In the genomic region with DNA sequence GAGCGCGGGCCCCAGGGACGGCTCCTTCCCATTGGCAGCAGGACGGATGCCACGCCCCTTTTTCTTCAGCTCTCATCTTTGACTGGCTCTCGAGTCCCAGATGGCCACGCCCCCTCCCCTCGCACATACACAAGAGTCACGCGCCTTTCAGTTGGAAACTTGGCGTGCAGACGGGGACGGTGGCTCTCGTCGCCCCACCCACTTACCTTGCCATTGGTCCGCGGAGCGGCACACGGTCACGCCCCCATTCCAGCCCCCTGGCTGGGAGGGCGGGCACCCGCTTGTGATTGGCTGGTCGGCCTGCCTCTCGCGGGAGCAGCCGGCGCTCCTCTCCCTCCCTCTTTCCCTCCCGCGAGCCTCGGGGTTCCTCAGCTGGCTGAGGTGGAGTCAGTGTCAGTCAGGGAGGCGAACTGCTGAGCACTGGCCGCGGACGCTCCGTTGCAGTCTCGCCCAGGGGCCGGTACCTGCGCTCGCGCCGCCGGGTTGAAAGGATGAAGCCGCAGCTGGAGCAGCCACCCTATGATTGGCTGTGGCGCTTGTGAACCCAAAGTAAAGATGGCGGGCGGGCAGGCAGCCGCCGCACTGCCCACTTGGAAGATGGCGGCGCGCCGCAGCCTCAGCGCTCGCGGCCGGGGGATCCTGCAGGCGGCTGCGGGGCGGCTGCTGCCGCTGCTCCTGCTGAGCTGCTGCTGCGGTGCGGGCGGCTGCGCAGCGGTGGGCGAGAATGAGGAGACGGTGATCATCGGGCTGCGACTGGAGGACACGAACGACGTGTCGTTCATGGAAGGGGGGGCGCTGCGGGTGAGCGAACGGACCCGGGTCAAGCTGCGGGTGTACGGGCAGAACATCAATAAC, we compare ENCODE assay signal across 1 cellular context.
TF ChIP-seq lines count a peak whose summit lies in the region.

A gene (plus strand): TSS at position 333 of the 855 bp plus-strand sequence. CDS start 187 bp downstream, at position 520.

TF ChIP-seq in K562, 482 proteins besides CTCF, POLR2A, EP300 and RAD21 (continued from another document and continues in another):
- peak in 1 of 2 experiments; percentile 28; a peak in 1 of 4 replicates for TF ChIP-seq SIX5 (IDR thresholded peaks at IDR 0.05; ENCODE audit: borderline replicate concordance in 1 of 2, insufficient read depth in 1 of 2, low read depth in 1 of 2, low read length in 2 of 2)
- TF ChIP-seq SREBF2 (CRISPR knock-in tag; IDR thresholded peaks at IDR 0.05), result no peak
- peak; percentile 89 for TF ChIP-seq RBBP5 (IDR thresholded peaks at IDR 0.05; ENCODE audit: borderline replicate concordance, insufficient read depth, low read length, poor library complexity, severe bottlenecking)
- TF ChIP-seq EWSR1 (IDR thresholded peaks at IDR 0.05; ENCODE audit: borderline replicate concordance, low read depth, partially characterized antibody), result no peak
- TF ChIP-seq SRSF1 (IDR thresholded peaks at IDR 0.05; ENCODE audit: low read depth, low read length), result no peak
- TF ChIP-seq, protein P1, sequence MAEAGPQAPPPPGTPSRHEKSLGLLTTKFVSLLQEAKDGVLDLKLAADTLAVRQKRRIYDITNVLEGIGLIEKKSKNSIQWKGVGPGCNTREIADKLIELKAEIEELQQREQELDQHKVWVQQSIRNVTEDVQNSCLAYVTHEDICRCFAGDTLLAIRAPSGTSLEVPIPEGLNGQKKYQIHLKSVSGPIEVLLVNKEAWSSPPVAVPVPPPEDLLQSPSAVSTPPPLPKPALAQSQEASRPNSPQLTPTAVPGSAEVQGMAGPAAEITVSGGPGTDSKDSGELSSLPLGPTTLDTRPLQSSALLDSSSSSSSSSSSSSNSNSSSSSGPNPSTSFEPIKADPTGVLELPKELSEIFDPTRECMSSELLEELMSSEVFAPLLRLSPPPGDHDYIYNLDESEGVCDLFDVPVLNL (CRISPR knock-in tag; IDR thresholded peaks at IDR 0.05; ENCODE audit: low read depth), result no peak
- no peak for TF ChIP-seq HDGF (IDR thresholded peaks at IDR 0.05)
- TF ChIP-seq, protein P2, sequence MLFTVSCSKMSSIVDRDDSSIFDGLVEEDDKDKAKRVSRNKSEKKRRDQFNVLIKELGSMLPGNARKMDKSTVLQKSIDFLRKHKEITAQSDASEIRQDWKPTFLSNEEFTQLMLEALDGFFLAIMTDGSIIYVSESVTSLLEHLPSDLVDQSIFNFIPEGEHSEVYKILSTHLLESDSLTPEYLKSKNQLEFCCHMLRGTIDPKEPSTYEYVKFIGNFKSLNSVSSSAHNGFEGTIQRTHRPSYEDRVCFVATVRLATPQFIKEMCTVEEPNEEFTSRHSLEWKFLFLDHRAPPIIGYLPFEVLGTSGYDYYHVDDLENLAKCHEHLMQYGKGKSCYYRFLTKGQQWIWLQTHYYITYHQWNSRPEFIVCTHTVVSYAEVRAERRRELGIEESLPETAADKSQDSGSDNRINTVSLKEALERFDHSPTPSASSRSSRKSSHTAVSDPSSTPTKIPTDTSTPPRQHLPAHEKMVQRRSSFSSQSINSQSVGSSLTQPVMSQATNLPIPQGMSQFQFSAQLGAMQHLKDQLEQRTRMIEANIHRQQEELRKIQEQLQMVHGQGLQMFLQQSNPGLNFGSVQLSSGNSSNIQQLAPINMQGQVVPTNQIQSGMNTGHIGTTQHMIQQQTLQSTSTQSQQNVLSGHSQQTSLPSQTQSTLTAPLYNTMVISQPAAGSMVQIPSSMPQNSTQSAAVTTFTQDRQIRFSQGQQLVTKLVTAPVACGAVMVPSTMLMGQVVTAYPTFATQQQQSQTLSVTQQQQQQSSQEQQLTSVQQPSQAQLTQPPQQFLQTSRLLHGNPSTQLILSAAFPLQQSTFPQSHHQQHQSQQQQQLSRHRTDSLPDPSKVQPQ (CRISPR knock-in tag; IDR thresholded peaks at IDR 0.05; ENCODE audit: borderline replicate concordance), result no peak
- TF ChIP-seq ZKSCAN3 (CRISPR knock-in tag; IDR thresholded peaks at IDR 0.05), result no peak
- no peak for TF ChIP-seq ZNF707 (CRISPR knock-in tag; conservative IDR thresholded peaks at IDR 0.05)
- TF ChIP-seq, protein P3, sequence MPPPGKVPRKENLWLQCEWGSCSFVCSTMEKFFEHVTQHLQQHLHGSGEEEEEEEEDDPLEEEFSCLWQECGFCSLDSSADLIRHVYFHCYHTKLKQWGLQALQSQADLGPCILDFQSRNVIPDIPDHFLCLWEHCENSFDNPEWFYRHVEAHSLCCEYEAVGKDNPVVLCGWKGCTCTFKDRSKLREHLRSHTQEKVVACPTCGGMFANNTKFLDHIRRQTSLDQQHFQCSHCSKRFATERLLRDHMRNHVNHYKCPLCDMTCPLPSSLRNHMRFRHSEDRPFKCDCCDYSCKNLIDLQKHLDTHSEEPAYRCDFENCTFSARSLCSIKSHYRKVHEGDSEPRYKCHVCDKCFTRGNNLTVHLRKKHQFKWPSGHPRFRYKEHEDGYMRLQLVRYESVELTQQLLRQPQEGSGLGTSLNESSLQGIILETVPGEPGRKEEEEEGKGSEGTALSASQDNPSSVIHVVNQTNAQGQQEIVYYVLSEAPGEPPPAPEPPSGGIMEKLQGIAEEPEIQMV (tag; conservative IDR thresholded peaks at IDR 0.05; ENCODE audit: low read depth), result no peak
- TF ChIP-seq, protein P4, sequence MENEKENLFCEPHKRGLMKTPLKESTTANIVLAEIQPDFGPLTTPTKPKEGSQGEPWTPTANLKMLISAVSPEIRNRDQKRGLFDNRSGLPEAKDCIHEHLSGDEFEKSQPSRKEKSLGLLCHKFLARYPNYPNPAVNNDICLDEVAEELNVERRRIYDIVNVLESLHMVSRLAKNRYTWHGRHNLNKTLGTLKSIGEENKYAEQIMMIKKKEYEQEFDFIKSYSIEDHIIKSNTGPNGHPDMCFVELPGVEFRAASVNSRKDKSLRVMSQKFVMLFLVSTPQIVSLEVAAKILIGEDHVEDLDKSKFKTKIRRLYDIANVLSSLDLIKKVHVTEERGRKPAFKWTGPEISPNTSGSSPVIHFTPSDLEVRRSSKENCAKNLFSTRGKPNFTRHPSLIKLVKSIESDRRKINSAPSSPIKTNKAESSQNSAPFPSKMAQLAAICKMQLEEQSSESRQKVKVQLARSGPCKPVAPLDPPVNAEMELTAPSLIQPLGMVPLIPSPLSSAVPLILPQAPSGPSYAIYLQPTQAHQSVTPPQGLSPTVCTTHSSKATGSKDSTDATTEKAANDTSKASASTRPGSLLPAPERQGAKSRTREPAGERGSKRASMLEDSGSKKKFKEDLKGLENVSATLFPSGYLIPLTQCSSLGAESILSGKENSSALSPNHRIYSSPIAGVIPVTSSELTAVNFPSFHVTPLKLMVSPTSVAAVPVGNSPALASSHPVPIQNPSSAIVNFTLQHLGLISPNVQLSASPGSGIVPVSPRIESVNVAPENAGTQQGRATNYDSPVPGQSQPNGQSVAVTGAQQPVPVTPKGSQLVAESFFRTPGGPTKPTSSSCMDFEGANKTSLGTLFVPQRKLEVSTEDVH (IDR thresholded peaks at IDR 0.05; ENCODE audit: low read depth, partially characterized antibody), result no peak
- TF ChIP-seq ZNF12 (CRISPR knock-in tag; IDR thresholded peaks at IDR 0.05), result no peak
- TF ChIP-seq CBX1 (IDR thresholded peaks at IDR 0.05; ENCODE audit: low read depth), result no peak
- no peak for TF ChIP-seq ZNF41 (CRISPR knock-in tag; conservative IDR thresholded peaks at IDR 0.05)
- no peak for TF ChIP-seq SMARCA4 (IDR thresholded peaks at IDR 0.05)
- no peak for TF ChIP-seq GATA2 (CRISPR knock-in tag; IDR thresholded peaks at IDR 0.05)
- TF ChIP-seq TEAD1 (CRISPR knock-in tag; IDR thresholded peaks at IDR 0.05), result peak in 1 of 2 experiments; percentile 84; a peak in 2 of 4 replicates
- no peak for TF ChIP-seq PTBP1 (IDR thresholded peaks at IDR 0.05; ENCODE audit: low read depth, low read length)
- no peak for TF ChIP-seq ZFP1 (CRISPR knock-in tag; IDR thresholded peaks at IDR 0.05)
- no peak for TF ChIP-seq CHD4 (IDR thresholded peaks at IDR 0.05; ENCODE audit: insufficient read depth, insufficient replicate concordance, low read depth, low read length, poor library complexity, severe bottlenecking)
- TF ChIP-seq ZZZ3 (IDR thresholded peaks at IDR 0.05), result no peak
- TF ChIP-seq FOXJ2 (tag; IDR thresholded peaks at IDR 0.05), result no peak
- TF ChIP-seq ELF4 (CRISPR knock-in tag; IDR thresholded peaks at IDR 0.05), result no peak
- TF ChIP-seq SMAD4 (CRISPR knock-in tag; conservative IDR thresholded peaks at IDR 0.05), result 0 out of 2 replicates have a peak, but pooled peaks have one; percentile 46
- no peak for TF ChIP-seq SLC30A9 (CRISPR knock-in tag; IDR thresholded peaks at IDR 0.05)
- TF ChIP-seq HNRNPUL1 (IDR thresholded peaks at IDR 0.05; ENCODE audit: low read length), result no peak
- TF ChIP-seq SMAD3 (CRISPR knock-in tag; conservative IDR thresholded peaks at IDR 0.05), result no peak
- no peak for TF ChIP-seq PHF20 (IDR thresholded peaks at IDR 0.05; ENCODE audit: partially characterized antibody)
- TF ChIP-seq, protein P5, sequence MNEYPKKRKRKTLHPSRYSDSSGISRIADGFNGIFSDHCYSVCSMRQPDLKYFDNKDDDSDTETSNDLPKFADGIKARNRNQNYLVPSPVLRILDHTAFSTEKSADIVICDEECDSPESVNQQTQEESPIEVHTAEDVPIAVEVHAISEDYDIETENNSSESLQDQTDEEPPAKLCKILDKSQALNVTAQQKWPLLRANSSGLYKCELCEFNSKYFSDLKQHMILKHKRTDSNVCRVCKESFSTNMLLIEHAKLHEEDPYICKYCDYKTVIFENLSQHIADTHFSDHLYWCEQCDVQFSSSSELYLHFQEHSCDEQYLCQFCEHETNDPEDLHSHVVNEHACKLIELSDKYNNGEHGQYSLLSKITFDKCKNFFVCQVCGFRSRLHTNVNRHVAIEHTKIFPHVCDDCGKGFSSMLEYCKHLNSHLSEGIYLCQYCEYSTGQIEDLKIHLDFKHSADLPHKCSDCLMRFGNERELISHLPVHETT (CRISPR knock-in tag; conservative IDR thresholded peaks at IDR 0.05 in 1 of 2, IDR thresholded peaks at IDR 0.05 in 1 of 2), result 0 out of 4 replicates have a peak, but pooled peaks of 1 of the 2 experiments have one; percentile 27
- no peak for TF ChIP-seq E2F3 (CRISPR knock-in tag; IDR thresholded peaks at IDR 0.05)
- no peak for TF ChIP-seq KDM1A (IDR thresholded peaks at IDR 0.05)
- peak; percentile 70; the same call in 1 of the 2 replicates for TF ChIP-seq RAD51 (IDR thresholded peaks at IDR 0.05; ENCODE audit: borderline replicate concordance, low read depth)
- no peak for TF ChIP-seq U2AF1 (optimal IDR thresholded peaks at IDR 0.05; ENCODE audit: low read depth, low read length)
- TF ChIP-seq, protein P6, sequence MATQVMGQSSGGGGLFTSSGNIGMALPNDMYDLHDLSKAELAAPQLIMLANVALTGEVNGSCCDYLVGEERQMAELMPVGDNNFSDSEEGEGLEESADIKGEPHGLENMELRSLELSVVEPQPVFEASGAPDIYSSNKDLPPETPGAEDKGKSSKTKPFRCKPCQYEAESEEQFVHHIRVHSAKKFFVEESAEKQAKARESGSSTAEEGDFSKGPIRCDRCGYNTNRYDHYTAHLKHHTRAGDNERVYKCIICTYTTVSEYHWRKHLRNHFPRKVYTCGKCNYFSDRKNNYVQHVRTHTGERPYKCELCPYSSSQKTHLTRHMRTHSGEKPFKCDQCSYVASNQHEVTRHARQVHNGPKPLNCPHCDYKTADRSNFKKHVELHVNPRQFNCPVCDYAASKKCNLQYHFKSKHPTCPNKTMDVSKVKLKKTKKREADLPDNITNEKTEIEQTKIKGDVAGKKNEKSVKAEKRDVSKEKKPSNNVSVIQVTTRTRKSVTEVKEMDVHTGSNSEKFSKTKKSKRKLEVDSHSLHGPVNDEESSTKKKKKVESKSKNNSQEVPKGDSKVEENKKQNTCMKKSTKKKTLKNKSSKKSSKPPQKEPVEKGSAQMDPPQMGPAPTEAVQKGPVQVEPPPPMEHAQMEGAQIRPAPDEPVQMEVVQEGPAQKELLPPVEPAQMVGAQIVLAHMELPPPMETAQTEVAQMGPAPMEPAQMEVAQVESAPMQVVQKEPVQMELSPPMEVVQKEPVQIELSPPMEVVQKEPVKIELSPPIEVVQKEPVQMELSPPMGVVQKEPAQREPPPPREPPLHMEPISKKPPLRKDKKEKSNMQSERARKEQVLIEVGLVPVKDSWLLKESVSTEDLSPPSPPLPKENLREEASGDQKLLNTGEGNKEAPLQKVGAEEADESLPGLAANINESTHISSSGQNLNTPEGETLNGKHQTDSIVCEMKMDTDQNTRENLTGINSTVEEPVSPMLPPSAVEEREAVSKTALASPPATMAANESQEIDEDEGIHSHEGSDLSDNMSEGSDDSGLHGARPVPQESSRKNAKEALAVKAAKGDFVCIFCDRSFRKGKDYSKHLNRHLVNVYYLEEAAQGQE (CRISPR knock-in tag; IDR thresholded peaks at IDR 0.05; ENCODE audit: low read depth), result peak; percentile 63; the same call in 1 of the 2 replicates
- no peak for TF ChIP-seq TCFL5 (CRISPR knock-in tag; conservative IDR thresholded peaks at IDR 0.05)
- TF ChIP-seq, protein P7, sequence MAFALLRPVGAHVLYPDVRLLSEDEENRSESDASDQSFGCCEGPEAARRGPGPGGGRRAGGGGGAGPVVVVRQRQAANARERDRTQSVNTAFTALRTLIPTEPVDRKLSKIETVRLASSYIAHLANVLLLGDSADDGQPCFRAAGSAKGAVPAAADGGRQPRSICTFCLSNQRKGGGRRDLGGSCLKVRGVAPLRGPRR (CRISPR knock-in tag; IDR thresholded peaks at IDR 0.05), result no peak
- TF ChIP-seq, protein P8, sequence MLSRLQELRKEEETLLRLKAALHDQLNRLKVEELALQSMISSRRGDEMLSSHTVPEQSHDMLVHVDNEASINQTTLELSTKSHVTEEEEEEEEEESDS (CRISPR knock-in tag; IDR thresholded peaks at IDR 0.05), result no peak
- TF ChIP-seq, protein P9, sequence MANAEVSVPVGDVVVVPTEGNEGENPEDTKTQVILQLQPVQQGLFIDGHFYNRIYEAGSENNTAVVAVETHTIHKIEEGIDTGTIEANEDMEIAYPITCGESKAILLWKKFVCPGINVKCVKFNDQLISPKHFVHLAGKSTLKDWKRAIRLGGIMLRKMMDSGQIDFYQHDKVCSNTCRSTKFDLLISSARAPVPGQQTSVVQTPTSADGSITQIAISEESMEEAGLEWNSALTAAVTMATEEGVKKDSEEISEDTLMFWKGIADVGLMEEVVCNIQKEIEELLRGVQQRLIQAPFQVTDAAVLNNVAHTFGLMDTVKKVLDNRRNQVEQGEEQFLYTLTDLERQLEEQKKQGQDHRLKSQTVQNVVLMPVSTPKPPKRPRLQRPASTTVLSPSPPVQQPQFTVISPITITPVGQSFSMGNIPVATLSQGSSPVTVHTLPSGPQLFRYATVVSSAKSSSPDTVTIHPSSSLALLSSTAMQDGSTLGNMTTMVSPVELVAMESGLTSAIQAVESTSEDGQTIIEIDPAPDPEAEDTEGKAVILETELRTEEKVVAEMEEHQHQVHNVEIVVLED (CRISPR knock-in tag; IDR thresholded peaks at IDR 0.05), result peak; percentile 45; the same call in 1 of the 2 replicates
- TF ChIP-seq, protein P10, sequence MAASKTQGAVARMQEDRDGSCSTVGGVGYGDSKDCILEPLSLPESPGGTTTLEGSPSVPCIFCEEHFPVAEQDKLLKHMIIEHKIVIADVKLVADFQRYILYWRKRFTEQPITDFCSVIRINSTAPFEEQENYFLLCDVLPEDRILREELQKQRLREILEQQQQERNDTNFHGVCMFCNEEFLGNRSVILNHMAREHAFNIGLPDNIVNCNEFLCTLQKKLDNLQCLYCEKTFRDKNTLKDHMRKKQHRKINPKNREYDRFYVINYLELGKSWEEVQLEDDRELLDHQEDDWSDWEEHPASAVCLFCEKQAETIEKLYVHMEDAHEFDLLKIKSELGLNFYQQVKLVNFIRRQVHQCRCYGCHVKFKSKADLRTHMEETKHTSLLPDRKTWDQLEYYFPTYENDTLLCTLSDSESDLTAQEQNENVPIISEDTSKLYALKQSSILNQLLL (CRISPR knock-in tag; IDR thresholded peaks at IDR 0.05; ENCODE audit: borderline replicate concordance), result no peak
- TF ChIP-seq, protein P11, sequence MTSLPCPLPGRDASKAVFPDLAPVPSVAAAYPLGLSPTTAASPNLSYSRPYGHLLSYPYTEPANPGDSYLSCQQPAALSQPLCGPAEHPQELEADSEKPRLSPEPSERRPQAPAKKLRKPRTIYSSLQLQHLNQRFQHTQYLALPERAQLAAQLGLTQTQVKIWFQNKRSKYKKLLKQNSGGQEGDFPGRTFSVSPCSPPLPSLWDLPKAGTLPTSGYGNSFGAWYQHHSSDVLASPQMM (CRISPR knock-in tag; IDR thresholded peaks at IDR 0.05), result no peak
- no peak for TF ChIP-seq HIVEP1 (CRISPR knock-in tag; IDR thresholded peaks at IDR 0.05)
- no peak for TF ChIP-seq ZNF583 (CRISPR knock-in tag; IDR thresholded peaks at IDR 0.05)
